ENCODE assay signal across 20 cellular contexts in the genomic region with DNA sequence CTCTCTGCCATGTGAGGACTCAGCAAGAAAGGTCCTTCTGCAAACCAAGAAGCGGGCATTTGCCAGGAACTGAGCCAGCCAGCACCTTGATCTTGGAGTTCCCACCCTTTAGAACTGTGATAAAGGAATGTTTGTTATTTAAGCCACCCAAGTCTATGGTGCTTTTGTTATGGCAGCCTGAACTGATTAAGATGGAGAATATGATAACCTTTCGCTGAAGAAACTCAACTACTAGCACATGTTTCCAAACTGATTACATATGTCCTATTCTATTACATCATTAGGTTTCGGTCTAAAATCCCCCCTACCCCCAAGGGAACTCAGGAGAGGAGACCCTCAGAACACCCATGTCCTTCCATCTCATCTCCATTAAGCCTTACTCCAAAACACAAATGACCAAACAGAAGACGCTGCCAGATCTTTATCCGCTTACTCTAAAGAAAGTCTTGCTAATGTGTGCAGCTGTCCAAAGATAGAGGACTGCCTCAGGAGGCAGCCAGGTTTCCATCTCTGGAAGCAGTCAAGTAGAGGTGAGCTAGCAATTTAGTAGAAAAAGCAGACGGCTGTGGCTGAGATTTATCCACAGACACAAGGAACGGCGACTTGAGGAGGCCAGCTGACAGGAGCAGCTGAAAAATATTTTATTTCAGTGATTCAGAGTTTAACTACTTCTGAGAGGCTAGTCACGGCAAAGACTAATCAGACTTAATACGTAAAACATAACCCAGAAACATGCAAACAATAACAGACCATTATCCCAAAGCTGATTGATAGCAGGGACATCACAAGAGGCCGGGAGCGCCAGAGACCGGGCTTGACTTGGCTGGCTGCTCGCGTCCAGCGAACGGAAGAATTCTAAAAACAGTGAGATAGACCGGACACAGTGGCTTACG.
DNase-seq lines count a peak whose midpoint lies in the region; ATAC-seq and TF ChIP-seq lines count a peak whose summit lies in the region.
"Had no signal": no experiment of that assay in that cellular context is flagged by ENCODE, and none has a peak within 500 bp of the region (broad histone marks: within the 10 kb centered on the region; RNA-seq: fewer than 3 reads in every experiment).

No MANE protein-coding gene starts in this region.

- H3K18ac ChIP-seq in IMR-90 (ENCODE audit: low read depth, low read length): peak overlapping the region; percentile 67; the same call in 1 of the 2 replicates

- peaks cover 8% of the 10 kb centered on the region for H3K27me3 Mint-ChIP-seq in mesothelial cell of epicardium (ENCODE audit: low read depth)
- H3K27me3 Mint-ChIP-seq: CD8-positive, alpha-beta memory T cell had no signal

- H3K9ac ChIP-seq in IMR-90 (ENCODE audit: low read depth, low read length) (no peak overlapping the region), colonic mucosa (ENCODE audit: low read depth in 2 of 2, low read length in 2 of 2) (no peak overlapping the region)
- H3K9ac ChIP-seq: parathyroid adenoma had no signal

- 0 out of 2 replicates have a peak overlapping the region, but pooled peaks have one; percentile 47 for H2BK20ac ChIP-seq in IMR-90 (ENCODE audit: low read depth, low read length)

- H4K5ac ChIP-seq in IMR-90 (ENCODE audit: low read depth, low read length): no peak overlapping the region; the same call in 1 of the 2 replicates

- H3K4me2 ChIP-seq in IMR-90 (ENCODE audit: low read depth, low read length): no peak overlapping the region

- H3K4me1 Mint-ChIP-seq in mesothelial cell of epicardium: peaks cover 42% of the 10 kb centered on the region
- H3K4me1 Mint-ChIP-seq: activated naive CD8-positive, alpha-beta T cell treated with anti-CD3 and anti-CD28 coated beads, Interleukin-2, amount 50 U/mL, for 24 hours; CD8-positive, alpha-beta memory T cell; immature natural killer cell; stimulated activated effector memory CD8-positive, alpha-beta T cell treated with anti-CD3 and anti-CD28 coated beads, Interleukin-12 subunit alpha, Interleukin-12 subunit beta, amount 100 ng/mL, for 72 hours had no signal

- BruUV-seq in IMR-90 (replicated peaks; lab: Mats Ljungman, UMichigan): no TSS peak

- H3K27ac Mint-ChIP-seq in mesothelial cell of epicardium: peak overlapping the region; percentile 91
- H3K27ac Mint-ChIP-seq: activated naive CD8-positive, alpha-beta T cell treated with anti-CD3 and anti-CD28 coated beads, Interleukin-2, amount 50 U/mL, for 24 hours; immature natural killer cell; stimulated activated effector memory CD8-positive, alpha-beta T cell treated with anti-CD3 and anti-CD28 coated beads, Interleukin-12 subunit alpha, Interleukin-12 subunit beta, amount 100 ng/mL, for 72 hours had no signal

- H4K8ac ChIP-seq in IMR-90 (ENCODE audit: low read depth in 2 of 2, low read length in 2 of 2): no peak overlapping the region

- no peak for TF ChIP-seq POLR2A in IMR-90 (IDR thresholded peaks at IDR 0.05; ENCODE audit: low read depth, low read length)
- TF ChIP-seq POLR2A in breast epithelium (IDR thresholded peaks at IDR 0.05): no peak

- H2AFZ ChIP-seq in IMR-90 (replicated peaks; ENCODE audit: low read length, poor library complexity): no peak overlapping the region
- H2AFZ ChIP-seq: parathyroid adenoma had no signal

- H3K27ac ChIP-seq in IMR-90 (ENCODE audit: insufficient read depth, low read length) (peak overlapping the region; percentile 42; the same call in 1 of the 2 replicates), colonic mucosa (no peak overlapping the region), upper lobe of right lung (peak overlapping the region; percentile 17), breast epithelium (no peak overlapping the region)
- H3K27ac ChIP-seq: parathyroid adenoma, thyroid gland had no signal

- no peak overlapping the region for H3K14ac ChIP-seq in IMR-90 (replicated peaks; ENCODE audit: low read depth, low read length)

- H3K9me1 ChIP-seq in IMR-90 (ENCODE audit: insufficient read depth, low read length): no peaks in the 10 kb centered on the region; the same call in 1 of the 2 replicates

- ATAC-seq in IMR-90 (ENCODE audit: low read depth): peak; percentile 89
- no peak for ATAC-seq in upper lobe of right lung
- ATAC-seq: activated naive CD8-positive, alpha-beta T cell treated with anti-CD3 and anti-CD28 coated beads, Interleukin-2, amount 50 U/mL, for 24 hours; stimulated activated effector memory CD8-positive, alpha-beta T cell treated with anti-CD3 and anti-CD28 coated beads, Interleukin-12 subunit alpha, Interleukin-12 subunit beta, amount 100 ng/mL, for 72 hours had no signal

- no peak overlapping the region for H3K23ac ChIP-seq in IMR-90 (ENCODE audit: low read depth, low read length)

- H3K4me3 Mint-ChIP-seq in mesothelial cell of epicardium: no peak overlapping the region
- H3K4me3 Mint-ChIP-seq: activated naive CD8-positive, alpha-beta T cell treated with anti-CD3 and anti-CD28 coated beads, Interleukin-2, amount 50 U/mL, for 24 hours; CD8-positive, alpha-beta memory T cell; immature natural killer cell; stimulated activated effector memory CD8-positive, alpha-beta T cell treated with anti-CD3 and anti-CD28 coated beads, Interleukin-12 subunit alpha, Interleukin-12 subunit beta, amount 100 ng/mL, for 72 hours had no signal

- POLR2A ChIA-PET in IMR-90 (lab: Charles Lee; ENCODE audit: unreplicated experiment): no interaction called here

- H3K4ac ChIP-seq in IMR-90 (ENCODE audit: low read depth, low read length): no peak overlapping the region

- H3K36me3 ChIP-seq in IMR-90 (ENCODE audit: control insufficient read depth, insufficient read depth, low read length): no peaks in the 10 kb centered on the region
- H3K36me3 ChIP-seq in colonic mucosa: no peaks in the 10 kb centered on the region
- H3K36me3 ChIP-seq in upper lobe of right lung: no peaks in the 10 kb centered on the region
- no peaks in the 10 kb centered on the region for H3K36me3 ChIP-seq in breast epithelium
- H3K36me3 ChIP-seq: spleen, thyroid gland had no signal

- DNase-seq in IMR-90: peak; percentile 75
- DNase-seq in colonic mucosa: peak; percentile 17
- peak in 1 of 2 experiments; percentile 38 for DNase-seq in mesothelial cell of epicardium (ENCODE audit: low spot score in 2 of 2, unreplicated experiment in 2 of 2)
- DNase-seq in upper lobe of right lung: no peak
- no peak for DNase-seq in DMS79 (lab: John Stamatoyannopoulos, UW)
- no peak for DNase-seq in NCI-H1092 treated with DMSO at 0.1 percent for 48 hours (lab: John Stamatoyannopoulos, UW)
- DNase-seq in breast epithelium (ENCODE audit: low spot score in 2 of 2): no peak
- DNase-seq: activated CD4-positive, alpha-beta T cell treated with anti-CD3 and anti-CD28 coated beads, Interleukin-2, amount 50 U/mL, for 4 hours; activated naive CD8-positive, alpha-beta T cell treated with anti-CD3 and anti-CD28 coated beads, Interleukin-2, amount 50 U/mL, for 24 hours; activated T-cell treated with anti-CD3 and anti-CD28 coated beads, Interleukin-2, amount 50 U/mL, for 48 hours; CD8-positive, alpha-beta memory T cell; DND-41; immature natural killer cell; NCI-H2029; NCI-H526; OCI-M1; spleen; thyroid gland had no signal

- H3K36me3 Mint-ChIP-seq in mesothelial cell of epicardium: no peaks in the 10 kb centered on the region
- H3K36me3 Mint-ChIP-seq: CD8-positive, alpha-beta memory T cell; immature natural killer cell; stimulated activated effector memory CD8-positive, alpha-beta T cell treated with anti-CD3 and anti-CD28 coated beads, Interleukin-12 subunit alpha, Interleukin-12 subunit beta, amount 100 ng/mL, for 72 hours had no signal

- no peak overlapping the region; the same call in 1 of the 2 replicates for H4K91ac ChIP-seq in IMR-90 (ENCODE audit: insufficient read depth, low read depth, low read length)

- intact Hi-C loops in IMR-90 (cut with micrococcal nuclease): loop anchor here (5.0 to 10.0 kb wide), 2 partner anchors 400 to 633 kb away; partner anchors contain the start of gene CDH11
- intact Hi-C loops in colonic mucosa (cut with DNase I): no loop called here
- intact Hi-C loops in upper lobe of right lung (cut with DNase I): no loop called here
- intact Hi-C loops in breast epithelium (cut with DNase I; ENCODE audit: low total_unique reads): no loop called here

- H3K4me1 ChIP-seq in IMR-90 (ENCODE audit: control insufficient read depth, insufficient read depth, low read length) (peaks cover 13% of the 10 kb centered on the region; the same call in 1 of the 2 replicates), colonic mucosa (no peaks in the 10 kb centered on the region), upper lobe of right lung (no peaks in the 10 kb centered on the region), breast epithelium (no peaks in the 10 kb centered on the region)
- H3K4me1 ChIP-seq: parathyroid adenoma, spleen, thyroid gland had no signal

- H3K4me3 ChIP-seq in IMR-90 (ENCODE audit: insufficient read depth, low read depth, low read length) (no peak overlapping the region), colonic mucosa (no peak overlapping the region), upper lobe of right lung (no peak overlapping the region), breast epithelium (no peak overlapping the region)
- H3K4me3 ChIP-seq: spleen, thyroid gland had no signal

- dilution Hi-C loops in IMR-90 (cut with HindIII; ENCODE audit: low sequenced_read_pairs, unreplicated experiment): no loop called here

- peaks cover 3% of the 10 kb centered on the region for H3K9me3 Mint-ChIP-seq in mesothelial cell of epicardium
- H3K9me3 Mint-ChIP-seq: activated naive CD8-positive, alpha-beta T cell treated with anti-CD3 and anti-CD28 coated beads, Interleukin-2, amount 50 U/mL, for 24 hours had no signal

- TF ChIP-seq CTCF in IMR-90 (conservative IDR thresholded peaks at IDR 0.05; ENCODE audit: low read depth, low read length): no peak
- no peak for TF ChIP-seq CTCF in colonic mucosa (IDR thresholded peaks at IDR 0.05)
- no peak for TF ChIP-seq CTCF in mesothelial cell of epicardium (IDR thresholded peaks at IDR 0.05; ENCODE audit: unreplicated experiment)
- no peak for TF ChIP-seq CTCF in upper lobe of right lung (IDR thresholded peaks at IDR 0.05)
- TF ChIP-seq CTCF in breast epithelium (IDR thresholded peaks at IDR 0.05): no peak

- no peaks in the 10 kb centered on the region for H3K79me1 ChIP-seq in IMR-90 (ENCODE audit: low read depth in 1 of 2, low read length in 2 of 2)

- TF ChIP-seq RAD21 in IMR-90 (IDR thresholded peaks at IDR 0.05; ENCODE audit: low read length): no peak

- CTCF ChIA-PET in IMR-90 (lab: Yijun Ruan, JAX): no interaction called here

- H2AK5ac ChIP-seq in IMR-90 (ENCODE audit: low read depth, low read length): no peak overlapping the region

- no peak overlapping the region for H2BK120ac ChIP-seq in IMR-90 (ENCODE audit: low read depth, low read length)

- H3K27me3 ChIP-seq in IMR-90 (ENCODE audit: control insufficient read depth, insufficient read depth, low read length) (peaks cover 20% of the 10 kb centered on the region), colonic mucosa (no peaks in the 10 kb centered on the region), upper lobe of right lung (no peaks in the 10 kb centered on the region), breast epithelium (no peaks in the 10 kb centered on the region)
- H3K27me3 ChIP-seq: spleen, thyroid gland had no signal

- no CpG with 5 or more reads among the region's 19 CpGs for WGBS in IMR-90 (ENCODE audit: extremely low coverage in 2 of 2, insufficient read length in 1 of 2), 2 experiments

- H2BK5ac ChIP-seq in IMR-90 (ENCODE audit: low read depth, low read length, poor library complexity, severe bottlenecking): no peak overlapping the region

- H2BK15ac ChIP-seq in IMR-90 (ENCODE audit: low read depth, low read length): no peak overlapping the region

- no peaks in the 10 kb centered on the region for H4K20me1 ChIP-seq in IMR-90 (ENCODE audit: insufficient read depth, low read length)

- no peak overlapping the region for H3K56ac ChIP-seq in IMR-90 (ENCODE audit: extremely low read depth, insufficient read depth, low read length)

- H2AK9ac ChIP-seq in IMR-90 (replicated peaks; ENCODE audit: low read depth, low read length, poor library complexity): no peak overlapping the region

- no peaks in the 10 kb centered on the region for H3K9me3 ChIP-seq in IMR-90 (ENCODE audit: control insufficient read depth, insufficient read depth, low read length)
- no peaks in the 10 kb centered on the region for H3K9me3 ChIP-seq in colonic mucosa
- no peaks in the 10 kb centered on the region for H3K9me3 ChIP-seq in upper lobe of right lung
- no peaks in the 10 kb centered on the region for H3K9me3 ChIP-seq in breast epithelium
- H3K9me3 ChIP-seq: spleen, thyroid gland had no signal

- in situ Hi-C loops in IMR-90 (cut with MboI; ENCODE audit: low sequenced_read_pairs): no loop called here

Comparison
In these comparisons a context has a peak if more than half of its experiments do, and no peak if none do; other contexts are left out.
1. DNase-seq: peak in IMR-90 (single experiment) and colonic mucosa (single experiment); none in upper lobe of right lung (single experiment), DMS79 (single experiment), NCI-H1092 treated with DMSO at 0.1 percent for 48 hours (single experiment) and breast epithelium (0 of 2).
2. H3K27ac ChIP-seq: peak in IMR-90 (single experiment) and upper lobe of right lung (single experiment); none in colonic mucosa (single experiment) and breast epithelium (0 of 2).